In the genomic region with DNA sequence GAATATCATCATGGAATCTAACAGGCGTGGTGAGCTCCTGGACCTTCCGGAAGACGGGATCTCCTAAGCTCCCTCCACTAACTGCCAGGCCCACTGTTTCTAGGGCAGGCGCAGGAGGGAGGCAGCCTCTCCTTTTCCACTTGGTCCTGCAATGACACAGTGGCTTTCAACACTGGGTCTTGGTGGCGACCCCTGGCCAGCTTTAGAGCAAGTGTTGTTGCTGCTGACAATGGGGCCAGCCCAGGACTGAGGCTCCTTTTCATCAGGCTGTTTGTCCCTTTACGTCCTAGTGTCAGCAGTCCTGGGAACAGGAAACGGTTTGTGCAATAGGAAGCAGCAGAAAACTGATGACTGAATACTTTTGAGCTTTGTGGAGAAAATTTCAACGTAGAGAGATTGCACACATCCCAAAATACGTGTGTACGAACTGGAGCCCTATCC, we compare ENCODE assay signal across 1 cellular context.
TF ChIP-seq lines count a peak whose summit lies in the region.

No MANE protein-coding gene starts in this region.

TF ChIP-seq in H1, 55 proteins besides CTCF, POLR2A, EP300 and RAD21 (continued from another document):
- TF ChIP-seq BCL11A (IDR thresholded peaks at IDR 0.05; ENCODE audit: low read depth in 2 of 2, low read length in 2 of 2) = no peak
- no peak for TF ChIP-seq EGR1 (IDR thresholded peaks at IDR 0.05; ENCODE audit: borderline replicate concordance, low read depth, low read length)
- no peak for TF ChIP-seq FOSL1 (IDR thresholded peaks at IDR 0.05; ENCODE audit: insufficient read depth, low read depth, low read length)
- no peak for TF ChIP-seq SP1 (IDR thresholded peaks at IDR 0.05; ENCODE audit: low read depth, low read length)
- no peak for TF ChIP-seq SIN3A (conservative IDR thresholded peaks at IDR 0.05 in 1 of 2, IDR thresholded peaks at IDR 0.05 in 1 of 2; ENCODE audit: low read depth in 1 of 2, low read length in 2 of 2)
- TF ChIP-seq POU5F1 (IDR thresholded peaks at IDR 0.05; ENCODE audit: low read depth, low read length) = no peak
- no peak for TF ChIP-seq CHD1 (IDR thresholded peaks at IDR 0.05; ENCODE audit: low read depth, low read length)
- no peak for TF ChIP-seq RNF2 (IDR thresholded peaks at IDR 0.05; ENCODE audit: borderline replicate concordance, low read depth, low read length, missing control alignments, poor library complexity, severe bottlenecking)
- TF ChIP-seq YY1 (IDR thresholded peaks at IDR 0.05; ENCODE audit: low read depth, low read length) = no peak
- no peak for TF ChIP-seq CBX8 (IDR thresholded peaks at IDR 0.05; ENCODE audit: borderline replicate concordance, low read depth, low read length)
- TF ChIP-seq TAF7 (optimal IDR thresholded peaks at IDR 0.05; ENCODE audit: borderline replicate concordance, low read depth, low read length) = no peak
- no peak for TF ChIP-seq CHD2 (IDR thresholded peaks at IDR 0.05; ENCODE audit: low read length)
- TF ChIP-seq SAP30 (IDR thresholded peaks at IDR 0.05; ENCODE audit: insufficient read depth, insufficient replicate concordance, low read length) = no peak
- TF ChIP-seq ZNF274 (IDR thresholded peaks at IDR 0.05; ENCODE audit: borderline replicate concordance, extremely low read depth, low read length) = no peak
- TF ChIP-seq HDAC6 (IDR thresholded peaks at IDR 0.05; ENCODE audit: low read depth, low read length) = no peak
